ENCODE assay signal across 24 cellular contexts in the genomic region with DNA sequence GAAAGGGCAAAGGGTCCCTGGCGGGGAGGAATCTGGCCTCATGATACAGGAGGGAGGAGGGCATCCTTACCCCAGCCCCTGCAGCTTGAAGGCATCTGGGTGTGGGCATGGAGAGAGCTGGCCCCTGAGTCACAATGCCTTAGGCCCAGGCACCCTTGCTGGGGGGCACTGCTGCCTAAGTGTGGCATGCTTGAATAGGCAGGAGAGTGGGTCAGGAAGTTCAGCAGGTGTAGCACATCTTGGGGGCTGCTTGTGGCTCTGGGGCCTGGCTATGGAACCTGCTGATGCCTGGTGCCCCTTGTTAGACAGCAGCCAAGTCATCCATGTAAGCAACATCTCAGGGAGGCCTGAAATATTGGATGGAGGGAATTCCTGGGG.
"Had no signal": no experiment of that assay in that cellular context is flagged by ENCODE, and none has a peak within 500 bp of the region (broad histone marks: within the 10 kb centered on the region; RNA-seq: fewer than 3 reads in every experiment).

No MANE protein-coding gene starts in this region.

- DNase-seq: activated CD4-positive, alpha-beta T cell treated with anti-CD3 and anti-CD28 coated beads for 36 hours; activated CD4-positive, CD25-positive, alpha-beta regulatory T cell; activated naive CD4-positive, alpha-beta T cell treated with anti-CD3 and anti-CD28 coated beads, Interleukin-2, amount 10 ng/mL, durations not matched to agents 7 days and 5 days; activated T-cell treated with anti-CD3 and anti-CD28 coated beads, Interleukin-2, amount 50 U/mL, for 72 hours; amniotic stem cell; brain microvascular endothelial cell; cortex of kidney; foreskin fibroblast; hippocampal formation; left cardiac atrium; left ventricle myocardium superior; mucosa of descending colon; pancreas; psoas muscle; stimulated activated CD4-positive, alpha-beta T cell treated with anti-CD3 and anti-CD28 coated beads, Interleukin-1b, Interleukin-23, amount 100 ng/mL, for 48 hours; stimulated activated CD4-positive, alpha-beta T cell treated with anti-CD3 and anti-CD28 coated beads, Interleukin-4, amount 100 ng/mL, for 4 hours; stimulated activated CD8-positive, alpha-beta memory T cell treated with anti-CD3 and anti-CD28 coated beads, Interleukin-4, amount 100 ng/mL, for 48 hours; stimulated activated naive CD4-positive, alpha-beta T cell treated with Interleukin-2 at 50 U/mL for 16 hours; T-helper 1 cell had no signal

- H3K36me3 Mint-ChIP-seq: activated naive CD4-positive, alpha-beta T cell treated with anti-CD3 and anti-CD28 coated beads, Interleukin-2, amount 10 ng/mL, durations not matched to agents 7 days and 5 days had no signal

- H3K4me3 Mint-ChIP-seq: activated CD4-positive, alpha-beta T cell treated with anti-CD3 and anti-CD28 coated beads for 36 hours; activated naive CD4-positive, alpha-beta T cell treated with anti-CD3 and anti-CD28 coated beads, Interleukin-2, amount 10 ng/mL, durations not matched to agents 7 days and 5 days; activated T-cell treated with anti-CD3 and anti-CD28 coated beads, Interleukin-2, amount 50 U/mL, for 72 hours; nephron had no signal

- ATAC-seq: activated CD4-positive, alpha-beta T cell treated with anti-CD3 and anti-CD28 coated beads for 36 hours; activated T-cell treated with anti-CD3 and anti-CD28 coated beads, Interleukin-2, amount 50 U/mL, for 72 hours; esophagus mucosa; left cardiac atrium; left ventricle myocardium superior; mucosa of descending colon; pancreas; psoas muscle had no signal

- H3K9me3 ChIP-seq: mucosa of descending colon, neutrophil, pancreas, psoas muscle, tibial nerve had no signal

- H3K27me3 ChIP-seq: brain microvascular endothelial cell, pancreas, tibial nerve had no signal

- H3K27ac ChIP-seq: brain microvascular endothelial cell, neutrophil, pancreas, psoas muscle, tibial nerve had no signal

- H3K4me3 ChIP-seq: mucosa of descending colon, pancreas, psoas muscle, smooth muscle cell, tibial nerve had no signal

- H3K9me3 Mint-ChIP-seq: activated naive CD4-positive, alpha-beta T cell treated with anti-CD3 and anti-CD28 coated beads, Interleukin-2, amount 10 ng/mL, durations not matched to agents 7 days and 5 days; activated T-cell treated with anti-CD3 and anti-CD28 coated beads, Interleukin-2, amount 50 U/mL, for 72 hours; nephron had no signal

- H3K4me2 ChIP-seq: smooth muscle cell had no signal

- H3K27ac Mint-ChIP-seq: activated CD4-positive, alpha-beta T cell treated with anti-CD3 and anti-CD28 coated beads for 36 hours; activated naive CD4-positive, alpha-beta T cell treated with anti-CD3 and anti-CD28 coated beads, Interleukin-2, amount 10 ng/mL, durations not matched to agents 7 days and 5 days; activated T-cell treated with anti-CD3 and anti-CD28 coated beads, Interleukin-2, amount 50 U/mL, for 72 hours; nephron had no signal

- H3K4me1 ChIP-seq: pancreas had no signal

- H3K36me3 ChIP-seq: brain microvascular endothelial cell, neutrophil, pancreas, tibial nerve had no signal

- H3K27me3 Mint-ChIP-seq: activated CD4-positive, alpha-beta T cell treated with anti-CD3 and anti-CD28 coated beads for 36 hours had no signal
